Comparison of ENCODE assay signal across 8 cellular contexts in genomic region chr1:101308935-101309333, GRCh38.
DNase-seq lines count a peak whose midpoint lies in the region; ATAC-seq and TF ChIP-seq lines count a peak whose summit lies in the region.

No MANE protein-coding gene starts in this region.

- H3K36me3 ChIP-seq in left ventricle myocardium inferior (no peaks in the 10 kb centered on the region), Loucy (ENCODE audit: insufficient read depth, low read length) (no peaks in the 10 kb centered on the region), esophagus muscularis mucosa (no peaks in the 10 kb centered on the region), thoracic aorta (no peaks in the 10 kb centered on the region)

- TF ChIP-seq POLR2A in esophagus muscularis mucosa (IDR thresholded peaks at IDR 0.05; ENCODE audit: low read depth) = no peak

- H4K20me1 ChIP-seq in Loucy (ENCODE audit: insufficient read depth, low read length, poor library complexity, severe bottlenecking) = no peaks in the 10 kb centered on the region

- no peaks in the 10 kb centered on the region for H3K9me3 ChIP-seq in left ventricle myocardium inferior (replicated peaks)
- H3K9me3 ChIP-seq in Loucy (ENCODE audit: insufficient read depth, low read depth, low read length) = no peaks in the 10 kb centered on the region
- no peaks in the 10 kb centered on the region for H3K9me3 ChIP-seq in esophagus muscularis mucosa
- H3K9me3 ChIP-seq in thoracic aorta = no peaks in the 10 kb centered on the region

- 0 out of 2 replicates have a peak overlapping the region, but pooled peaks have one; percentile 15 for H2AFZ ChIP-seq in Loucy (ENCODE audit: low read length)

- H3K9ac ChIP-seq in Loucy (ENCODE audit: low read depth, low read length, poor library complexity, severe bottlenecking) = peak overlapping the region; percentile 95

- peaks cover 8% of the 10 kb centered on the region; the same call in 1 of the 2 replicates for H3K79me2 ChIP-seq in Loucy (ENCODE audit: insufficient read depth, low read length)

- DNase-seq in left ventricle myocardium inferior (no peak), cardiac septum (ENCODE audit: low spot score) (no peak), esophagus muscularis mucosa (ENCODE audit: extremely low spot score) (no peak), thoracic aorta (ENCODE audit: low spot score) (no peak), NOMO-1 treated with dmso at 0.1 percent for 144 hours (lab: John Stamatoyannopoulos, UW; ENCODE audit: unreplicated experiment) (no peak), NCI-H524 (lab: John Stamatoyannopoulos, UW) (no peak)
- no peak for DNase-seq in NK-92 treated with Interleukin-12 subunit alpha and Interleukin-12 subunit beta, amount 100 ng/mL, for 24 hours (lab: John Stamatoyannopoulos, UW)

- intact Hi-C loops in left ventricle myocardium inferior (cut with micrococcal nuclease) = no loop called here
- intact Hi-C loops in cardiac septum (cut with DNase I) = loop anchor here (5.0 kb wide), 2 partner anchors 48 to 387 kb away; no protein-coding TSS in a partner anchor
- intact Hi-C loops in esophagus muscularis mucosa (cut with DNase I) = loop anchor here (5.0 kb wide), 1 partner anchor 48 kb away; no protein-coding TSS in a partner anchor

- H3K4me1 ChIP-seq in left ventricle myocardium inferior = peaks cover 11% of the 10 kb centered on the region
- H3K4me1 ChIP-seq in Loucy (ENCODE audit: insufficient read depth, low read length, poor library complexity, severe bottlenecking) = peaks cover 77% of the 10 kb centered on the region
- peaks cover 6 to 13% (median 10%) of the 10 kb centered on the region in 4 donors for H3K4me1 ChIP-seq in esophagus muscularis mucosa
- peaks cover 2 to 7% of the 10 kb centered on the region in 2 donors for H3K4me1 ChIP-seq in thoracic aorta (ENCODE audit: control insufficient read depth in 1 of 2, low read depth in 2 of 2)

- H3K27me3 ChIP-seq in left ventricle myocardium inferior (ENCODE audit: low read depth) = peaks cover 17% of the 10 kb centered on the region
- no peaks in the 10 kb centered on the region for H3K27me3 ChIP-seq in Loucy (ENCODE audit: insufficient read depth, low read length, poor library complexity, severe bottlenecking)
- peaks cover 0 to 4% (median 0%) of the 10 kb centered on the region in 4 donors for H3K27me3 ChIP-seq in esophagus muscularis mucosa
- H3K27me3 ChIP-seq in thoracic aorta (replicated peaks; ENCODE audit: insufficient read depth) = no peaks in the 10 kb centered on the region

- TF ChIP-seq CTCF in left ventricle myocardium inferior (IDR thresholded peaks at IDR 0.05; ENCODE audit: borderline replicate concordance) (no peak), Loucy (conservative IDR thresholded peaks at IDR 0.05; ENCODE audit: low read length) (no peak), esophagus muscularis mucosa (IDR thresholded peaks at IDR 0.05) (no peak), thoracic aorta (IDR thresholded peaks at IDR 0.05) (no peak)

- no peak for ATAC-seq in thoracic aorta (ENCODE audit: insufficient number of reproducible peaks, low FRiP score, low read depth)

- H3K4me3 ChIP-seq in left ventricle myocardium inferior (peak overlapping the region; percentile 60), Loucy (ENCODE audit: low read length, poor library complexity, severe bottlenecking) (peak overlapping the region; percentile 74), esophagus muscularis mucosa (peak overlapping the region in 3 of 4 donors; percentile 45 to 56 (median 47)), thoracic aorta (peak overlapping the region; percentile 64)

- no peak overlapping the region for H3K27ac ChIP-seq in left ventricle myocardium inferior (replicated peaks)
- H3K27ac ChIP-seq in esophagus muscularis mucosa (replicated peaks in 1 of 4) = no peak overlapping the region
- no peak overlapping the region for H3K27ac ChIP-seq in thoracic aorta

- peaks cover 20% of the 10 kb centered on the region for H3F3A ChIP-seq in Loucy (ENCODE audit: low read depth)

- no peak for TF ChIP-seq EP300 in esophagus muscularis mucosa (IDR thresholded peaks at IDR 0.05)

- 20% methylated on average over 8 of the region's 8 CpGs for WGBS in esophagus muscularis mucosa

- H3K9me2 ChIP-seq in Loucy (replicated peaks; ENCODE audit: low read depth, low read length) = no peaks in the 10 kb centered on the region

- H3K4me2 ChIP-seq in Loucy (ENCODE audit: low read depth, low read length, poor library complexity, severe bottlenecking) = peak overlapping the region; percentile 90
